10 cellular contexts compared by ENCODE assay signal in the genomic region with DNA sequence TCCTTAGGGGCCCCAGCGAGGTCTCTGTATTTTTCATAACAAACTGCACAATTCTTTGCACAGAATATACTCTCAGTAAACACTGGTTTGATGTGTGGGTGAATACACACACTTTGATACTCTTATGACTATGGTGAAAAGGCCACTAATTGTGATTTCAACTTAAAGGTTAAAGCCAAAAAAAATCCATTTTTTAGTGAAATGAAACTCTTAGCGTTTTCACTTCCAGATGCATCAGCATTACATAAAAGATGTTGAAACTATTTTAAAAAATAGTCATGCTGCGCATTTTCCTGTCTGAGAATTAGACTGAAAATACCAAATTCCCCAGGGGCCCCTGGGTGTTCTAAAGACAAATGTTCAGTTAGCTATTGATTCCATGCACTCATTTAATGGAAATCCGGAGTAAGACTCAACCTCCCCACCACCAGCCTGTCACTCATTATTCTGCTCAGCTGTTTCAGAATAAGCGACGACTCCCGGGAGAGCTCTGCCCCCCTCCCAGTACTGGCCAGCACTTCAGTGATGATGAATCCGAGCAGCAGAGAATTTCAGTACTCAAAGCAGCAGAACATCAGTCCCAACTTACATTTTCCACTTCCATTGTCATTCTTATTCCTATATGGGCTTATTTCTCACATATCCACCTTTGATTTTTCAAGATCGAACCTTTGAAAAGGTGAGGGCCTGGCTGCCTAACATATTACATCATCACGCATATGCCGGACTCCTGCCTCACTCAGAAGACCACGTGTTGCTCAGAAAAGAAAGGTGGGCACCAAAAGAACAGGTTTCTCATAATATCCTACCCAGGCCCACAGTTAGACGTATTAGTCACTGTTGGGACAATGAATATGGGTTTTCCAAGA.
DNase-seq lines count a peak whose midpoint lies in the region; ATAC-seq and TF ChIP-seq lines count a peak whose summit lies in the region.
"Had no signal": no experiment of that assay in that cellular context is flagged by ENCODE, and none has a peak within 500 bp of the region (broad histone marks: within the 10 kb centered on the region; RNA-seq: fewer than 3 reads in every experiment).

No MANE protein-coding gene starts in this region.

- no peaks in the 10 kb centered on the region for H3K27me3 Mint-ChIP-seq in CD4-positive, alpha-beta T cell

- H3K4me3 Mint-ChIP-seq in CD4-positive, alpha-beta T cell: no peak overlapping the region
- H3K4me3 Mint-ChIP-seq: natural killer cell had no signal

- H3K27ac Mint-ChIP-seq in CD4-positive, alpha-beta T cell: no peak overlapping the region
- H3K27ac Mint-ChIP-seq: natural killer cell had no signal

- H3K4me3 ChIP-seq in skeletal muscle tissue (ENCODE audit: low read length in 3 of 3) (no peak overlapping the region), testis (no peak overlapping the region)
- H3K4me3 ChIP-seq: thoracic aorta had no signal

- H3K4me1 ChIP-seq in skeletal muscle tissue (ENCODE audit: control insufficient read depth in 3 of 3, insufficient read depth in 3 of 3, low read length in 3 of 3): no peaks in the 10 kb centered on the region
- peaks cover 6% of the 10 kb centered on the region for H3K4me1 ChIP-seq in testis

- H3K9ac ChIP-seq in skeletal muscle tissue (ENCODE audit: low read depth in 1 of 3, low read length in 3 of 3): no peak overlapping the region

- intact Hi-C loops in testis (cut with DNase I; ENCODE audit: low total_unique reads): no loop called here
- intact Hi-C loops in CD4-positive, alpha-beta T cell (cut with DNase I, micrococcal nuclease): no loop called here

- H3K36me3 Mint-ChIP-seq in CD4-positive, alpha-beta T cell (ENCODE audit: low read depth): peaks cover 3% of the 10 kb centered on the region
- H3K36me3 Mint-ChIP-seq: natural killer cell had no signal

- no peak for TF ChIP-seq POLR2A in testis (IDR thresholded peaks at IDR 0.05)

- H3K36me3 ChIP-seq in skeletal muscle tissue (ENCODE audit: control insufficient read depth in 3 of 3, insufficient read depth in 3 of 3, low read length in 3 of 3): no peaks in the 10 kb centered on the region
- H3K36me3 ChIP-seq in testis (ENCODE audit: low read depth, missing control alignments): no peaks in the 10 kb centered on the region
- H3K36me3 ChIP-seq: thoracic aorta had no signal

- no peaks in the 10 kb centered on the region for H3K9me3 Mint-ChIP-seq in CD4-positive, alpha-beta T cell
- H3K9me3 Mint-ChIP-seq: natural killer cell had no signal

- peaks cover 5% of the 10 kb centered on the region for H3K4me1 Mint-ChIP-seq in CD4-positive, alpha-beta T cell (ENCODE audit: low read depth)

- 55 to 69% methylated on average over 13 of the region's 13 CpGs for WGBS in testis, 2 donors

- CTCF ChIA-PET in CD4-positive, alpha-beta T cell (lab: Charles Lee): no interaction called here

- H3K9me3 ChIP-seq in skeletal muscle tissue (ENCODE audit: control insufficient read depth in 3 of 3, low read length in 3 of 3): no peaks in the 10 kb centered on the region
- no peaks in the 10 kb centered on the region for H3K9me3 ChIP-seq in testis
- no peaks in the 10 kb centered on the region for H3K9me3 ChIP-seq in CD4-positive, alpha-beta T cell (ENCODE audit: control insufficient read depth, low read length)
- H3K9me3 ChIP-seq: thoracic aorta had no signal

- POLR2A ChIA-PET in CD4-positive, alpha-beta T cell (lab: Charles Lee): no interaction called here

- ATAC-seq in GM18520 (IDR thresholded peaks at IDR 0.05; ENCODE audit: unreplicated experiment) (peak; percentile 51), GM21528 (IDR thresholded peaks at IDR 0.05; ENCODE audit: low FRiP score, unreplicated experiment) (peak; percentile 62), HG03521 (IDR thresholded peaks at IDR 0.05; ENCODE audit: unreplicated experiment) (peak; percentile 78)
- no peak for ATAC-seq in CD4-positive, alpha-beta T cell (ENCODE audit: poor library complexity)
- ATAC-seq: natural killer cell had no signal

- DNase-seq in dermis blood vessel endothelial cell (no peak), testis (no peak), SW 1271 (lab: John Stamatoyannopoulos, UW) (no peak)
- DNase-seq in CD4-positive, alpha-beta T cell: no peak
- DNase-seq: natural killer cell had no signal

- TF ChIP-seq CTCF in testis (IDR thresholded peaks at IDR 0.05): no peak
- TF ChIP-seq CTCF in CD4-positive, alpha-beta T cell (IDR thresholded peaks at IDR 0.05): no peak

- H3K27ac ChIP-seq in skeletal muscle tissue (ENCODE audit: low read depth, low read length): peak overlapping the region; percentile 10
- H3K27ac ChIP-seq in testis: no peak overlapping the region
- no peak overlapping the region for H3K27ac ChIP-seq in CD4-positive, alpha-beta T cell (ENCODE audit: low read depth, low read length)
- H3K27ac ChIP-seq: thoracic aorta had no signal

- H3K27me3 ChIP-seq in skeletal muscle tissue (ENCODE audit: control insufficient read depth in 3 of 3, insufficient read depth in 3 of 3, low read length in 3 of 3) (no peaks in the 10 kb centered on the region), testis (no peaks in the 10 kb centered on the region)
- no peaks in the 10 kb centered on the region for H3K27me3 ChIP-seq in CD4-positive, alpha-beta T cell (ENCODE audit: control insufficient read depth, insufficient read depth, low read length)
